In genomic region chr1:97252925-97253324, GRCh38 we compare ENCODE assay signal across 27 cellular contexts.
"Had no signal": no experiment of that assay in that cellular context is flagged by ENCODE, and none has a peak within 500 bp of the region (broad histone marks: within the 10 kb centered on the region; RNA-seq: fewer than 3 reads in every experiment).

No MANE protein-coding gene starts in this region.

- H2AFZ ChIP-seq: hepatocyte had no signal

- H3K79me2 ChIP-seq: hepatocyte had no signal

- FAIRE-seq: colon, frontal cortex, kidney had no signal

- H3K9me3 ChIP-seq: esophagus squamous epithelium, gastroesophageal sphincter, heart left ventricle, left lung, lower lobe of right lung, mucosa of descending colon had no signal

- H3K4me2 ChIP-seq: hepatocyte had no signal

- H3K27me3 ChIP-seq: dorsolateral prefrontal cortex, esophagus squamous epithelium, foreskin keratinocyte, gastroesophageal sphincter, heart left ventricle, hepatocyte, left lung had no signal

- H3K4me1 ChIP-seq: esophagus squamous epithelium, foreskin keratinocyte, gastroesophageal sphincter, heart left ventricle, lower lobe of right lung had no signal

- H3K27ac ChIP-seq: coronary artery, dorsolateral prefrontal cortex, epithelial cell of prostate, esophagus squamous epithelium, foreskin keratinocyte, gastroesophageal sphincter, heart left ventricle, hepatocyte, left lung, lower lobe of right lung had no signal

- H3K36me3 ChIP-seq: esophagus squamous epithelium, gastroesophageal sphincter, heart left ventricle, lower lobe of right lung had no signal

- DNase-seq: dermis blood vessel endothelial cell; dorsolateral prefrontal cortex; effector CD4-positive, alpha-beta T cell; effector memory CD4-positive, alpha-beta T cell; erythroblast; esophagus squamous epithelium; foreskin keratinocyte; heart left ventricle; hypothalamus; immature natural killer cell; islet precursor cell; kidney; kidney glomerular epithelial cell; left colon; left lung; left ventricle myocardium superior; lower lobe of right lung; mesenchymal stem cell; mucosa of descending colon; naive B cell; naive thymus-derived CD8-positive, alpha-beta T cell had no signal

- H3K4me3 ChIP-seq: coronary artery, dorsolateral prefrontal cortex, esophagus squamous epithelium, gastroesophageal sphincter, heart left ventricle, hepatocyte, left lung, lower lobe of right lung, mucosa of descending colon had no signal
